ENCODE assay signal across 8 cellular contexts in the genomic region with DNA sequence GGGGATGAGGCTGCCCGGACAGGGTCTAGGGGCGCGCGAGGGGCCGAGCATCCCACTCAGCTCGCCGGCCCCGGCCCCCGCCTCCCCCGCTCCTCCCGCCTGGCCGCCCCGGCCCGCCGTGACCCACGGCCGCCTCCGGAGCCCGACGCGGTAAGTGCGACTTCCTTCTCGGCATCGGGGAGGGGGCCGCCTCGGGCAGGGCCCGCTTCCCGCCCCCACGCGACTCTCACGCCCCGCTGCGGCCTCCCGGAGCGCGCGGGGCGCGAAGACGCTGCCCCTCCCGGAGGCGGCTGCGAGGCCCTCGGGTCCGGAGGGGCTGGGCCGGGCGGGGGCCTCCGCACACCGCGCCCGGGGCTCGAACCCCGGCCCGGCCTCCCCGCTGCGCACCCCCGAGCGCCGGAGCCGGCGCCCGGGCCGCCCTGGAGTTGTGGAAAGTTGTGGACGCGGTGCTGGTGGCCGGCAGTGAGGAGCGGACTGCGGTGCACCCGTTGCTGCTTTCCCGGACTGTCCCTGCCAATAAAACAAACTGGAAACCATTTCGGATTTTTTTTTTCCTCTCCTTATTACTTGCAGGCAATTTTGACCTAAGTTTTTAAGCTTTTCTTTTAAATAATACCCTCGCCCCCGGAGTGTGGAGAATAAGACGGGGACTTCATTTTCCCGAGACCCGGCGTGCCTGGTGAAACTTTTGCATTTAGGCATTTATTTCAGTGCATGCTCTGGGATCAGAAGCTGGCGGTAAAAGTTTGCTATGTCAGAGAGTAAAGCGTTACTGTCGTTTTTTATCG. TPM values are rescaled to one million over a fixed set of nuclear protein-coding genes. Genes with fewer than 3 reads are reported as not detected.
A peak's percentile ranks its signal among the peaks of the same experiment; 100 is the strongest.
DNase-seq lines count a peak whose midpoint lies in the region; ATAC-seq and TF ChIP-seq lines count a peak whose summit lies in the region.

No MANE protein-coding gene starts in this region.

- H3K9me3 ChIP-seq in CD4-positive, alpha-beta T cell (ENCODE audit: control insufficient read depth, low read length), result no peaks in the 10 kb centered on the region
- H3K9me3 ChIP-seq in neuron (ENCODE audit: low read length), result no peaks in the 10 kb centered on the region

- H3K4me1 ChIP-seq in foreskin keratinocyte (peaks cover 18% of the 10 kb centered on the region), neuron (ENCODE audit: insufficient read depth, low read length) (peaks cover 10% of the 10 kb centered on the region)

- peak overlapping the region; percentile 70 for H3K4me3 ChIP-seq in neuron (ENCODE audit: low read length)

- no peaks in the 10 kb centered on the region for H3K36me3 ChIP-seq in neuron (ENCODE audit: insufficient read depth, low read length)

- H3K36me3 Mint-ChIP-seq in CD4-positive, alpha-beta T cell (ENCODE audit: low read depth), result peaks cover 7% of the 10 kb centered on the region
- H3K36me3 Mint-ChIP-seq in IgD-negative memory B cell, result no peaks in the 10 kb centered on the region
- peaks cover 18% of the 10 kb centered on the region for H3K36me3 Mint-ChIP-seq in activated T-helper 17 cell treated with anti-CD3 and anti-CD28 coated beads, Interleukin-2, amount 50 U/mL, for 72 hours (ENCODE audit: low read depth)

- H3K27ac ChIP-seq in CD4-positive, alpha-beta T cell (ENCODE audit: low read depth, low read length), result peak overlapping the region; percentile 65
- peak overlapping the region; percentile 89 for H3K27ac ChIP-seq in foreskin keratinocyte

- intact Hi-C loops in CD4-positive, alpha-beta T cell (cut with DNase I, micrococcal nuclease), result loop anchor here (1.0 to 10.0 kb wide), 9 partner anchors 13 to 1360 kb away; a partner anchor contains a TSS

- H3K4me1 Mint-ChIP-seq in CD4-positive, alpha-beta T cell (ENCODE audit: low read depth), result peaks cover 54% of the 10 kb centered on the region
- peaks cover 38 to 51% (median 48%) of the 10 kb centered on the region in 3 donors for H3K4me1 Mint-ChIP-seq in IgD-negative memory B cell
- peaks cover 38% of the 10 kb centered on the region for H3K4me1 Mint-ChIP-seq in activated T-helper 17 cell treated with anti-CD3 and anti-CD28 coated beads, Interleukin-2, amount 50 U/mL, for 72 hours

- POLR2A ChIA-PET in CD4-positive, alpha-beta T cell (lab: Charles Lee), result interaction anchor here (0.6 to 5.8 kb wide), 15 partner anchors 9 to 269 kb away, joined by 3 to 58 read pairs (median 4); a partner anchor contains a TSS

- H3K27me3 Mint-ChIP-seq in CD4-positive, alpha-beta T cell, result no peaks in the 10 kb centered on the region
- H3K27me3 Mint-ChIP-seq in IgD-negative memory B cell, result no peaks in the 10 kb centered on the region
- no peaks in the 10 kb centered on the region for H3K27me3 Mint-ChIP-seq in activated T-helper 17 cell treated with anti-CD3 and anti-CD28 coated beads, Interleukin-2, amount 50 U/mL, for 72 hours

- peak overlapping the region; percentile 97 for H3K4me3 Mint-ChIP-seq in CD4-positive, alpha-beta T cell
- H3K4me3 Mint-ChIP-seq in IgD-negative memory B cell, result peak overlapping the region; percentile 89 to 99 (median 96)
- peak overlapping the region; percentile 79 for H3K4me3 Mint-ChIP-seq in activated T-helper 17 cell treated with anti-CD3 and anti-CD28 coated beads, Interleukin-2, amount 50 U/mL, for 72 hours

- peak overlapping the region; percentile 87 for H2AFZ ChIP-seq in neuron (ENCODE audit: low read depth, low read length)

- ATAC-seq in CD4-positive, alpha-beta T cell (ENCODE audit: poor library complexity), result peak; percentile 19
- ATAC-seq in GM19395 (IDR thresholded peaks at IDR 0.05; ENCODE audit: unreplicated experiment) (peak; percentile 47), foreskin keratinocyte (peak; percentile 19)
- ATAC-seq in activated T-helper 17 cell treated with anti-CD3 and anti-CD28 coated beads, Interleukin-2, amount 50 U/mL, for 72 hours (replicated peaks), result peak; percentile 27

- peak in 6 of 10 experiments; percentile 28 to 53 (median 34) for DNase-seq in CD4-positive, alpha-beta T cell
- DNase-seq in foreskin keratinocyte (peak in 1 of 2 donors; percentile 33), mucosa of gallbladder (ENCODE audit: low spot score) (no peak), SHP77 (lab: John Stamatoyannopoulos, UW) (no peak)

- no peaks in the 10 kb centered on the region for H3K9me3 Mint-ChIP-seq in CD4-positive, alpha-beta T cell
- H3K9me3 Mint-ChIP-seq in IgD-negative memory B cell, result no peaks in the 10 kb centered on the region
- H3K9me3 Mint-ChIP-seq in activated T-helper 17 cell treated with anti-CD3 and anti-CD28 coated beads, Interleukin-2, amount 50 U/mL, for 72 hours, result no peaks in the 10 kb centered on the region

- no peak for TF ChIP-seq CTCF in CD4-positive, alpha-beta T cell (IDR thresholded peaks at IDR 0.05)
- no peak for TF ChIP-seq CTCF in foreskin keratinocyte (conservative IDR thresholded peaks at IDR 0.05)

- peak overlapping the region; percentile 85 for H3K27ac Mint-ChIP-seq in CD4-positive, alpha-beta T cell
- H3K27ac Mint-ChIP-seq in IgD-negative memory B cell, result peak overlapping the region; percentile 85 to 93 (median 91)
- peak overlapping the region; percentile 78 for H3K27ac Mint-ChIP-seq in activated T-helper 17 cell treated with anti-CD3 and anti-CD28 coated beads, Interleukin-2, amount 50 U/mL, for 72 hours

- no peaks in the 10 kb centered on the region for H3K27me3 ChIP-seq in CD4-positive, alpha-beta T cell (ENCODE audit: control insufficient read depth, insufficient read depth, low read length)
- H3K27me3 ChIP-seq in foreskin keratinocyte (no peaks in the 10 kb centered on the region), neuron (ENCODE audit: insufficient read depth, low read length) (no peaks in the 10 kb centered on the region)

- CTCF ChIA-PET in CD4-positive, alpha-beta T cell (lab: Charles Lee), result interaction anchor here (0.8 to 2.0 kb wide), 9 partner anchors 15 to 142 kb away, joined by 3 to 9 read pairs (median 4); no protein-coding TSS in a partner anchor

RNA-seq across cellular contexts. Expression of a gene that starts 12.9 kb away (rescaled TPM):
- 10 to 100 TPM; 18.4 TPM for total RNA-seq in CD4-positive, alpha-beta T cell
- polyA plus RNA-seq in IgD-negative memory B cell (152 TPM), foreskin keratinocyte (0.11 and 0.72 TPM in 2 replicates)
- total RNA-seq in activated T-helper 17 cell treated with anti-CD3 and anti-CD28 coated beads, Interleukin-2, amount 50 U/mL, for 72 hours, result 10 to 100 TPM; 25.7 to 37.9 TPM
- total RNA-seq in foreskin keratinocyte (0.21 and 0.61 TPM in 2 replicates), mucosa of gallbladder (3.3 TPM)

RNA-seq across cellular contexts. Expression of a gene that starts 16.9 kb away (rescaled TPM):
- 10 to 100 TPM; 17.7 to 18.6 TPM for total RNA-seq in CD4-positive, alpha-beta T cell
- polyA plus RNA-seq in IgD-negative memory B cell (26.6 TPM), foreskin keratinocyte (19.6 and 20.4 TPM in 2 replicates)
- 10 to 100 TPM; 19.4 to 28.1 TPM for total RNA-seq in activated T-helper 17 cell treated with anti-CD3 and anti-CD28 coated beads, Interleukin-2, amount 50 U/mL, for 72 hours
- total RNA-seq in foreskin keratinocyte (52.7 and 66.6 TPM in 2 replicates), mucosa of gallbladder (29.6 TPM)

Comparison
In these comparisons a context has a peak if more than half of its experiments do, and no peak if none do; other contexts are left out.
1. DNase-seq: peak in CD4-positive, alpha-beta T cell (6 of 10); none in mucosa of gallbladder (single experiment) and SHP77 (0 of 2).
2. Peak in every context shown above with its lines, with median percentiles within 50 percentile points of each other: ATAC-seq, H3K27ac Mint-ChIP-seq and H3K4me3 Mint-ChIP-seq.